ENCODE assay signal across 13 cellular contexts in genomic region chr15:36911322-36911944, GRCh38.
DNase-seq lines count a peak whose midpoint lies in the region; ATAC-seq and TF ChIP-seq lines count a peak whose summit lies in the region.
"Had no signal": no experiment of that assay in that cellular context is flagged by ENCODE, and none has a peak within 500 bp of the region (broad histone marks: within the 10 kb centered on the region; RNA-seq: fewer than 3 reads in every experiment).

No MANE protein-coding gene starts in this region.

- H3K4me3 Mint-ChIP-seq in type B pancreatic cell, result no peak overlapping the region
- H3K4me3 Mint-ChIP-seq: activated CD4-positive, alpha-beta T cell treated with anti-CD3 and anti-CD28 coated beads for 36 hours had no signal

- intact Hi-C loops in Right ventricle myocardium superior (cut with DNase I) (no loop called here), Panc1 (cut with micrococcal nuclease; ENCODE audit: unreplicated experiment) (no loop called here)

- in situ Hi-C loops in Panc1 (cut with HindIII; ENCODE audit: low pct_unique_long_range_greater_than_20kb, low sequenced_read_pairs), result loop anchor here (25.0 kb wide), 1 partner anchor 201 kb away; the partner anchor contains the start of gene MEIS2

- DNase-seq in cardiac muscle cell (ENCODE audit: low read depth in 1 of 2, low spot score in 1 of 2) (peak in 1 of 2 donors; percentile 67), Right ventricle myocardium superior (no peak), Panc1 (ENCODE audit: low read depth, low spot score) (peak; percentile 18), type B pancreatic cell (ENCODE audit: extremely low spot score, unreplicated experiment) (no peak), SJCRH30 (no peak)
- DNase-seq: activated CD4-positive, alpha-beta T cell treated with anti-CD3 and anti-CD28 coated beads for 36 hours; activated effector memory CD4-positive, alpha-beta T cell treated with anti-CD3 and anti-CD28 coated beads, Interleukin-2, amount 50 U/mL, for 16 hours; dorsolateral prefrontal cortex; heart right ventricle; NCI-H1694 treated with DMSO at 0.1 percent for 48 hours had no signal

- H3K27ac ChIP-seq in cardiac muscle cell (peak overlapping the region; percentile 59), Panc1 (ENCODE audit: low read length) (peak overlapping the region; percentile 10; the same call in 1 of the 2 replicates), SJCRH30 (no peak overlapping the region)
- H3K27ac ChIP-seq: heart right ventricle had no signal

- no peak for ATAC-seq in Right ventricle myocardium superior (ENCODE audit: poor library complexity)
- ATAC-seq in Panc1, result peak; percentile 66; the same call in 1 of the 2 replicates
- peak; percentile 82 for ATAC-seq in esophagus mucosa
- no peak for ATAC-seq in HG02884 (IDR thresholded peaks at IDR 0.05; ENCODE audit: unreplicated experiment)
- ATAC-seq in GM19397 (IDR thresholded peaks at IDR 0.05; ENCODE audit: unreplicated experiment), result no peak
- ATAC-seq: activated CD4-positive, alpha-beta T cell treated with anti-CD3 and anti-CD28 coated beads for 36 hours had no signal

- no peaks in the 10 kb centered on the region for H3K36me3 ChIP-seq in cardiac muscle cell
- H3K36me3 ChIP-seq in Panc1 (ENCODE audit: control insufficient read depth, insufficient read depth, low read length), result no peaks in the 10 kb centered on the region
- H3K36me3 ChIP-seq in SJCRH30, result no peaks in the 10 kb centered on the region
- H3K36me3 ChIP-seq: heart right ventricle had no signal

- peak overlapping the region; percentile 63 for H3K27ac Mint-ChIP-seq in type B pancreatic cell
- H3K27ac Mint-ChIP-seq: activated CD4-positive, alpha-beta T cell treated with anti-CD3 and anti-CD28 coated beads for 36 hours had no signal

- CTCF ChIA-PET in Panc1 (lab: Charles Lee), result no interaction called here

- no TSS peak for BruUV-seq in Panc1 (replicated peaks; lab: Mats Ljungman, UMichigan)

- H3K4me1 ChIP-seq in cardiac muscle cell (ENCODE audit: low read depth) (peaks cover 65% of the 10 kb centered on the region), Panc1 (ENCODE audit: control insufficient read depth, insufficient read depth, low read length) (peaks cover 5% of the 10 kb centered on the region; the same call in 1 of the 2 replicates), SJCRH30 (no peaks in the 10 kb centered on the region)

- H3K9me3 ChIP-seq in cardiac muscle cell (ENCODE audit: low read depth) (no peaks in the 10 kb centered on the region), Panc1 (ENCODE audit: control insufficient read depth, insufficient read depth, low read depth, low read length) (no peaks in the 10 kb centered on the region), SJCRH30 (replicated peaks) (no peaks in the 10 kb centered on the region)
- H3K9me3 ChIP-seq: heart right ventricle had no signal

- peaks cover 40% of the 10 kb centered on the region for H3K4me1 Mint-ChIP-seq in type B pancreatic cell (ENCODE audit: unreplicated experiment)
- H3K4me1 Mint-ChIP-seq: activated CD4-positive, alpha-beta T cell treated with anti-CD3 and anti-CD28 coated beads for 36 hours had no signal

- H3K4me3 ChIP-seq in cardiac muscle cell (no peak overlapping the region), Panc1 (ENCODE audit: low read depth in 2 of 2, low read length in 2 of 2) (no peak overlapping the region), SJCRH30 (no peak overlapping the region)
- H3K4me3 ChIP-seq: dorsolateral prefrontal cortex, heart right ventricle had no signal

- H3K27me3 ChIP-seq in cardiac muscle cell (no peaks in the 10 kb centered on the region), Panc1 (ENCODE audit: control insufficient read depth, insufficient read depth, low read length) (no peaks in the 10 kb centered on the region), SJCRH30 (no peaks in the 10 kb centered on the region)
- H3K27me3 ChIP-seq: dorsolateral prefrontal cortex, heart right ventricle had no signal

- TF ChIP-seq CTCF in cardiac muscle cell (IDR thresholded peaks at IDR 0.05; ENCODE audit: low read depth, low read length) (no peak), Panc1 (IDR thresholded peaks at IDR 0.05) (no peak), type B pancreatic cell (conservative IDR thresholded peaks at IDR 0.05) (no peak)

- POLR2A ChIA-PET in Panc1 (lab: Charles Lee), result interaction anchor here (0.6 kb wide), 1 partner anchor 1927 kb away, joined by 11 read pairs; no protein-coding TSS in a partner anchor

- H3K27me3 Mint-ChIP-seq in type B pancreatic cell, result no peaks in the 10 kb centered on the region
- H3K27me3 Mint-ChIP-seq: activated CD4-positive, alpha-beta T cell treated with anti-CD3 and anti-CD28 coated beads for 36 hours had no signal

- H3K36me3 Mint-ChIP-seq in type B pancreatic cell, result peaks cover 35% of the 10 kb centered on the region

- H3K9me3 Mint-ChIP-seq in type B pancreatic cell, result peaks cover 5% of the 10 kb centered on the region

Comparison
In these comparisons a context has a peak if more than half of its experiments do, and no peak if none do; other contexts are left out.
1. ATAC-seq: peak in Panc1 (single experiment) and esophagus mucosa (single experiment); none in Right ventricle myocardium superior (single experiment), HG02884 (single experiment) and GM19397 (single experiment).